In the genomic region with DNA sequence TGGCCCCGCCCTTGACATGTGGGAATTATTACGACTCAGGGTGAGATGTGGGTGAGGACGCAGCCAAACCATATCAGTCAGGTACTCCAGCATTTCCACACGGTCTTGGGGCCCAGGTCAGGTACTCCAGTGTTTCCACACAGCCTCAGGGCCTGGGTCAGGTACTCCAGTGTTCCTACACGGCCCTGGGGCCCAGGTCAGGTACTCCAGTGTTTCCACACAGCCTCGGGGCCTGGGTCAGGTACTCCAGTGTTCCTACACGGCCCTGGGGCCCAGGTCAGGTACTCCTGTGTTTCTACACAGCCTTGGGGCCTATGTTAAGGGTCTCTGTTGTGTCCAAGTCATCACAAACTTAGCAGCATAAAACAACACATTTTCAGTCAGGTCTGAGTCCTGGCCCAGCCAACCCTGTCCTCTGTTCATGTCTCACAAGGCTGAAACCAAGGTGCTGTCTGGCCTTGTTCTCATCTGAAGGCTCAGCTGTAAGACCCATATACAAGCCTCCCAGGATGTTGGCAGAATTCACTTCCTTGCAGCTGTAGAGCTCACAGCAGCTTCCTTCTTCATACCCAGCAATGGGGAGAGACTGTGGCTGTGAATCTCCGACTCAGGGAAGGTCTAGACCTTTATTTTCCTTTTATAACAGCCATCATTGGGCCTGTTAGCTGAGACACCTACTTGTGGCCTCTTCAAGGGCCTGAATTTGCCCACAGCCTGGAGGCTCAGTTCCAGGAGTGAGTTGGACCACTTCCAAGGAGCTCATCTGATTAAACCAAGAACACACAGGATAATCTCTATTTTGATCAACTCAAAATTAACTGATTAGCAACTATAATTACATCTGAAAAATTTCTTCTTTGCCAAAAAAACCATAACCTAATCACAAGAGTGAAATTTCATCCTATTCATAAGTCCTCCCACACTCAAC, we compare ENCODE assay signal across 13 cellular contexts.
DNase-seq lines count a peak whose midpoint lies in the region; ATAC-seq and TF ChIP-seq lines count a peak whose summit lies in the region.
"Had no signal": no experiment of that assay in that cellular context is flagged by ENCODE, and none has a peak within 500 bp of the region (broad histone marks: within the 10 kb centered on the region; RNA-seq: fewer than 3 reads in every experiment).

No MANE protein-coding gene starts in this region.

- H3K79me2 ChIP-seq in Loucy (ENCODE audit: insufficient read depth, low read length), result no peaks in the 10 kb centered on the region

- no peak for ATAC-seq in activated CD8-positive, alpha-beta memory T cell treated with anti-CD3 and anti-CD28 coated beads, Interleukin-2, amount 10 ng/mL, durations not matched to agents 7 days and 5 days

- peaks cover 48% of the 10 kb centered on the region for H3K4me1 ChIP-seq in Loucy (ENCODE audit: insufficient read depth, low read length, poor library complexity, severe bottlenecking)

- intact Hi-C loops in activated T-helper 1 cell treated with anti-CD3 and anti-CD28 coated beads, Interleukin-12 subunit alpha, Interleukin-12 subunit beta, Interleukin-2, Interleukin-4 antibody, amounts not matched to agents 30 ng/mL and 10 ng/mL and 1 ng/mL, durations not matched to agents 14 hours and 24 hours and 36 hours (cut with micrococcal nuclease), result loop anchor here (1.0 to 10.0 kb wide), 3 partner anchors 10 to 481 kb away; partner anchors contain the start of gene ULK1

- CTCF ChIA-PET in activated CD8-positive, alpha-beta memory T cell treated with anti-CD3 and anti-CD28 coated beads, Interleukin-2, amount 10 ng/mL, durations not matched to agents 7 days and 5 days (lab: Charles Lee), result interaction anchor here (1.4 kb wide), 1 partner anchor 11 kb away, joined by 9 read pairs; no protein-coding TSS in a partner anchor

- no peak overlapping the region for H2AFZ ChIP-seq in Loucy (ENCODE audit: low read length)

- H3K36me3 Mint-ChIP-seq in activated CD8-positive, alpha-beta memory T cell treated with anti-CD3 and anti-CD28 coated beads, Interleukin-2, amount 10 ng/mL, durations not matched to agents 7 days and 5 days, result peaks cover 11% of the 10 kb centered on the region
- H3K36me3 Mint-ChIP-seq in activated T-helper 1 cell treated with anti-CD3 and anti-CD28 coated beads, Interleukin-12 subunit alpha, Interleukin-12 subunit beta, Interleukin-2, Interleukin-4 antibody, amounts not matched to agents 30 ng/mL and 10 ng/mL and 1 ng/mL, durations not matched to agents 14 hours and 24 hours and 36 hours (ENCODE audit: low read depth), result peaks cover 6% of the 10 kb centered on the region
- no peaks in the 10 kb centered on the region for H3K36me3 Mint-ChIP-seq in nephron progenitor cell (ENCODE audit: low read depth)

- H3F3A ChIP-seq in Loucy (ENCODE audit: low read depth), result peaks cover 5% of the 10 kb centered on the region; the same call in 1 of the 2 replicates

- H3K4me1 Mint-ChIP-seq in activated CD8-positive, alpha-beta memory T cell treated with anti-CD3 and anti-CD28 coated beads, Interleukin-2, amount 10 ng/mL, durations not matched to agents 7 days and 5 days, result peaks cover 60% of the 10 kb centered on the region
- peaks cover 59% of the 10 kb centered on the region for H3K4me1 Mint-ChIP-seq in activated T-helper 1 cell treated with anti-CD3 and anti-CD28 coated beads, Interleukin-12 subunit alpha, Interleukin-12 subunit beta, Interleukin-2, Interleukin-4 antibody, amounts not matched to agents 30 ng/mL and 10 ng/mL and 1 ng/mL, durations not matched to agents 14 hours and 24 hours and 36 hours (ENCODE audit: low read depth)
- H3K4me1 Mint-ChIP-seq in nephron progenitor cell, result peaks cover 39% of the 10 kb centered on the region

- H3K4me3 Mint-ChIP-seq in activated CD8-positive, alpha-beta memory T cell treated with anti-CD3 and anti-CD28 coated beads, Interleukin-2, amount 10 ng/mL, durations not matched to agents 7 days and 5 days, result no peak overlapping the region
- peak overlapping the region; percentile 73 for H3K4me3 Mint-ChIP-seq in activated T-helper 1 cell treated with anti-CD3 and anti-CD28 coated beads, Interleukin-12 subunit alpha, Interleukin-12 subunit beta, Interleukin-2, Interleukin-4 antibody, amounts not matched to agents 30 ng/mL and 10 ng/mL and 1 ng/mL, durations not matched to agents 14 hours and 24 hours and 36 hours
- H3K4me3 Mint-ChIP-seq in nephron progenitor cell, result no peak overlapping the region

- no peaks in the 10 kb centered on the region for H3K9me3 Mint-ChIP-seq in activated CD8-positive, alpha-beta memory T cell treated with anti-CD3 and anti-CD28 coated beads, Interleukin-2, amount 10 ng/mL, durations not matched to agents 7 days and 5 days (ENCODE audit: low read depth)
- H3K9me3 Mint-ChIP-seq in activated T-helper 1 cell treated with anti-CD3 and anti-CD28 coated beads, Interleukin-12 subunit alpha, Interleukin-12 subunit beta, Interleukin-2, Interleukin-4 antibody, amounts not matched to agents 30 ng/mL and 10 ng/mL and 1 ng/mL, durations not matched to agents 14 hours and 24 hours and 36 hours, result peaks cover 7% of the 10 kb centered on the region
- H3K9me3 Mint-ChIP-seq in nephron progenitor cell, result no peaks in the 10 kb centered on the region

- peak overlapping the region; percentile 70 for H3K4me3 ChIP-seq in Loucy (ENCODE audit: low read length, poor library complexity, severe bottlenecking)

- H3K27me3 ChIP-seq in Loucy (ENCODE audit: insufficient read depth, low read length, poor library complexity, severe bottlenecking), result no peaks in the 10 kb centered on the region

- no peak for TF ChIP-seq CTCF in Loucy (conservative IDR thresholded peaks at IDR 0.05; ENCODE audit: low read length)
- no peak for TF ChIP-seq CTCF in nephron progenitor cell (IDR thresholded peaks at IDR 0.05)

- no peaks in the 10 kb centered on the region for H3K27me3 Mint-ChIP-seq in activated CD8-positive, alpha-beta memory T cell treated with anti-CD3 and anti-CD28 coated beads, Interleukin-2, amount 10 ng/mL, durations not matched to agents 7 days and 5 days
- peaks cover 3% of the 10 kb centered on the region for H3K27me3 Mint-ChIP-seq in activated T-helper 1 cell treated with anti-CD3 and anti-CD28 coated beads, Interleukin-12 subunit alpha, Interleukin-12 subunit beta, Interleukin-2, Interleukin-4 antibody, amounts not matched to agents 30 ng/mL and 10 ng/mL and 1 ng/mL, durations not matched to agents 14 hours and 24 hours and 36 hours (ENCODE audit: insufficient read depth)
- peaks cover 21% of the 10 kb centered on the region for H3K27me3 Mint-ChIP-seq in nephron progenitor cell (ENCODE audit: low read depth, poor library complexity)

- no peaks in the 10 kb centered on the region for H4K20me1 ChIP-seq in Loucy (ENCODE audit: insufficient read depth, low read length, poor library complexity, severe bottlenecking)

- H3K36me3 ChIP-seq in Loucy (ENCODE audit: insufficient read depth, low read length), result no peaks in the 10 kb centered on the region
- H3K36me3 ChIP-seq: heart right ventricle had no signal

- no peaks in the 10 kb centered on the region for H3K9me3 ChIP-seq in Loucy (ENCODE audit: insufficient read depth, low read depth, low read length)
- H3K9me3 ChIP-seq: heart right ventricle had no signal

- H3K4me2 ChIP-seq in Loucy (ENCODE audit: low read depth, low read length, poor library complexity, severe bottlenecking), result peak overlapping the region; percentile 92

- peak overlapping the region; percentile 95 for H3K27ac Mint-ChIP-seq in activated CD8-positive, alpha-beta memory T cell treated with anti-CD3 and anti-CD28 coated beads, Interleukin-2, amount 10 ng/mL, durations not matched to agents 7 days and 5 days
- H3K27ac Mint-ChIP-seq in activated T-helper 1 cell treated with anti-CD3 and anti-CD28 coated beads, Interleukin-12 subunit alpha, Interleukin-12 subunit beta, Interleukin-2, Interleukin-4 antibody, amounts not matched to agents 30 ng/mL and 10 ng/mL and 1 ng/mL, durations not matched to agents 14 hours and 24 hours and 36 hours, result peak overlapping the region; percentile 71
- H3K27ac Mint-ChIP-seq in nephron progenitor cell, result peak overlapping the region; percentile 96

- H3K9me2 ChIP-seq in Loucy (replicated peaks; ENCODE audit: low read depth, low read length), result no peaks in the 10 kb centered on the region

- H3K9ac ChIP-seq in Loucy (ENCODE audit: low read depth, low read length, poor library complexity, severe bottlenecking), result peak overlapping the region; percentile 82

- no peak for DNase-seq in activated CD8-positive, alpha-beta memory T cell treated with anti-CD3 and anti-CD28 coated beads, Interleukin-2, amount 10 ng/mL, durations not matched to agents 7 days and 5 days
- DNase-seq in activated CD8-positive, alpha-beta memory T cell treated with anti-CD3 and anti-CD28 coated beads, Interleukin-2, amount 50 U/mL, for 4 hours, result no peak
- DNase-seq in activated T-helper 1 cell treated with anti-CD3 and anti-CD28 coated beads, Interleukin-12 subunit alpha, Interleukin-12 subunit beta, Interleukin-2, Interleukin-4 antibody, amounts not matched to agents 30 ng/mL and 10 ng/mL and 1 ng/mL, durations not matched to agents 14 hours and 24 hours and 36 hours (ENCODE audit: low spot score), result no peak
- no peak for DNase-seq in nephron progenitor cell
- no peak for DNase-seq in NCI-H1930 (lab: John Stamatoyannopoulos, UW)
- DNase-seq in amygdala (lab: John Stamatoyannopoulos, UW), result no peak
- DNase-seq in SIG-M5 treated with dmso at 0.1 percent for 504 hours (lab: John Stamatoyannopoulos, UW; ENCODE audit: unreplicated experiment), result no peak
- DNase-seq: DND-41; heart right ventricle; NCI-H1436 treated with DMSO at 0.1 percent for 48 hours; NCI-H526 treated with DMSO at 0.1 percent for 48 hours; stimulated activated CD8-positive, alpha-beta memory T cell treated with anti-CD3 and anti-CD28 coated beads, Interleukin-4, amount 100 ng/mL, for 48 hours had no signal
